Comparison of ENCODE assay signal across 8 cellular contexts in genomic region chr4:42281324-42282020, GRCh38.
DNase-seq lines count a peak whose midpoint lies in the region; ATAC-seq lines count a peak whose summit lies in the region.

No MANE protein-coding gene starts in this region.

- H3K27me3 ChIP-seq in Karpas-422 (ENCODE audit: low read length) = 0 out of 2 replicates have a peak, but pooled peaks cover 3% of the 10 kb centered on the region

- H3K4me1 Mint-ChIP-seq in stimulated activated naive B cell treated with anti-CD40 and anti-IgM and Interleukin-4, amounts not matched to agents 10 μg/mL and 1 μg/mL and 100 μg/mL, for 72 hours = peaks cover 6 to 8% of the 10 kb centered on the region in 2 donors

- ATAC-seq in HG02678 (IDR thresholded peaks at IDR 0.05; ENCODE audit: unreplicated experiment) = peak; percentile 66
- ATAC-seq in stimulated activated naive B cell treated with anti-CD40 and anti-IgM and Interleukin-4, amounts not matched to agents 10 μg/mL and 1 μg/mL and 100 μg/mL, for 72 hours (replicated peaks) = peak; percentile 54 to 71

- H3K4me2 ChIP-seq in Karpas-422 (ENCODE audit: low read depth, low read length, poor library complexity, severe bottlenecking) = peak overlapping the region; percentile 44

- H3K4me1 ChIP-seq in Karpas-422 (ENCODE audit: low read length) = peaks cover 16% of the 10 kb centered on the region

- no peak overlapping the region for H3K27ac ChIP-seq in Karpas-422 (ENCODE audit: low read length)

- H3K4me3 Mint-ChIP-seq in stimulated activated naive B cell treated with anti-CD40 and anti-IgM and Interleukin-4, amounts not matched to agents 10 μg/mL and 1 μg/mL and 100 μg/mL, for 72 hours = no peak overlapping the region

- no peaks in the 10 kb centered on the region for H3K9me2 ChIP-seq in Karpas-422 (replicated peaks; ENCODE audit: insufficient read depth, low read length)

- H3K79me2 ChIP-seq in Karpas-422 (ENCODE audit: low read length) = no peaks in the 10 kb centered on the region

- H3K36me3 Mint-ChIP-seq in stimulated activated naive B cell treated with anti-CD40 and anti-IgM and Interleukin-4, amounts not matched to agents 10 μg/mL and 1 μg/mL and 100 μg/mL, for 72 hours = no peaks in the 10 kb centered on the region

- no peaks in the 10 kb centered on the region for H3K36me3 ChIP-seq in Karpas-422 (ENCODE audit: insufficient read depth, low read length)

- no peak overlapping the region for H2AFZ ChIP-seq in Karpas-422 (ENCODE audit: low read length)

- no peaks in the 10 kb centered on the region for H4K20me1 ChIP-seq in Karpas-422 (ENCODE audit: insufficient read depth, low read depth, low read length)

- peak; percentile 17 to 18 for DNase-seq in activated T-cell treated with anti-CD3 and anti-CD28 coated beads, Interleukin-2, amount 50 U/mL, for 48 hours
- no peak for DNase-seq in activated T-cell treated with anti-CD3 and anti-CD28 coated beads, Interleukin-2, amount 50 U/mL, for 1 hour
- DNase-seq in Karpas-422 = no peak
- DNase-seq in stimulated activated naive B cell treated with anti-CD40 and anti-IgM and Interleukin-4, amounts not matched to agents 10 μg/mL and 1 μg/mL and 100 μg/mL, for 72 hours = peak; percentile 17
- DNase-seq in SKM-1 (lab: John Stamatoyannopoulos, UW; ENCODE audit: unreplicated experiment) = no peak
- DNase-seq in activated CD4-positive, alpha-beta T cell treated with anti-CD3 and anti-CD28 coated beads, Interleukin-2, amount 50 U/mL, for 4 hours = no peak
- DNase-seq in central memory CD4-positive, alpha-beta T cell = no peak

- peaks cover 12 to 17% of the 10 kb centered on the region in 2 donors for H3K27me3 Mint-ChIP-seq in stimulated activated naive B cell treated with anti-CD40 and anti-IgM and Interleukin-4, amounts not matched to agents 10 μg/mL and 1 μg/mL and 100 μg/mL, for 72 hours

- H3K9me3 Mint-ChIP-seq in stimulated activated naive B cell treated with anti-CD40 and anti-IgM and Interleukin-4, amounts not matched to agents 10 μg/mL and 1 μg/mL and 100 μg/mL, for 72 hours = no peaks in the 10 kb centered on the region

- H3K9me3 ChIP-seq in Karpas-422 (ENCODE audit: low read length) = no peaks in the 10 kb centered on the region

- H3K9ac ChIP-seq in Karpas-422 (ENCODE audit: low read length) = no peak overlapping the region

- H3K27ac Mint-ChIP-seq in stimulated activated naive B cell treated with anti-CD40 and anti-IgM and Interleukin-4, amounts not matched to agents 10 μg/mL and 1 μg/mL and 100 μg/mL, for 72 hours = no peak overlapping the region

- no peak overlapping the region for H3K4me3 ChIP-seq in Karpas-422 (ENCODE audit: low read length)

Comparison
In these comparisons a context has a peak if more than half of its experiments do, and no peak if none do; other contexts are left out.
1. DNase-seq: peak in activated T-cell treated with anti-CD3 and anti-CD28 coated beads, Interleukin-2, amount 50 U/mL, for 48 hours (2 of 2) and stimulated activated naive B cell treated with anti-CD40 and anti-IgM and Interleukin-4, amounts not matched to agents 10 μg/mL and 1 μg/mL and 100 μg/mL, for 72 hours (single experiment); none in activated T-cell treated with anti-CD3 and anti-CD28 coated beads, Interleukin-2, amount 50 U/mL, for 1 hour (single experiment), Karpas-422 (single experiment), SKM-1 (single experiment), activated CD4-positive, alpha-beta T cell treated with anti-CD3 and anti-CD28 coated beads, Interleukin-2, amount 50 U/mL, for 4 hours (0 of 2) and central memory CD4-positive, alpha-beta T cell (single experiment).